Comparison of ENCODE assay signal across 21 cellular contexts in genomic region chr12:89379100-89379838, GRCh38. TPM values are rescaled to one million over a fixed set of nuclear protein-coding genes. Genes with fewer than 3 reads are reported as not detected.
A peak's percentile ranks its signal among the peaks of the same experiment; 100 is the strongest.
DNase-seq lines count a peak whose midpoint lies in the region; ATAC-seq, FAIRE-seq and TF ChIP-seq lines count a peak whose summit lies in the region.
"Had no signal": no experiment of that assay in that cellular context is flagged by ENCODE, and none has a peak within 500 bp of the region (broad histone marks: within the 10 kb centered on the region; RNA-seq: fewer than 3 reads in every experiment).

No MANE protein-coding gene starts in this region.

- BruUV-seq in Caco-2 (replicated peaks; lab: Mats Ljungman, UMichigan): no TSS peak

- peak overlapping the region; percentile 75 for H3K4me3 Mint-ChIP-seq in Caco-2 (ENCODE audit: unreplicated experiment)
- H3K4me3 Mint-ChIP-seq: H9 had no signal

- H4K20me1 ChIP-seq in H1 (replicated peaks in 1 of 2; ENCODE audit: control insufficient read depth in 1 of 2, insufficient read depth in 2 of 2, low read length in 2 of 2): no peaks in the 10 kb centered on the region

- H2BK120ac ChIP-seq in H1 (replicated peaks; ENCODE audit: low read depth, low read length): no peak overlapping the region
- no peak overlapping the region for H2BK120ac ChIP-seq in trophoblast cell (ENCODE audit: insufficient read depth, low read length, poor library complexity)

- no peaks in the 10 kb centered on the region for H3K36me3 ChIP-seq in Caco-2 (ENCODE audit: control insufficient read depth, insufficient read depth, low read length)
- no peaks in the 10 kb centered on the region for H3K36me3 ChIP-seq in H1 (ENCODE audit: control insufficient read depth in 2 of 4, insufficient read depth in 4 of 4, low read length in 3 of 4)
- no peaks in the 10 kb centered on the region for H3K36me3 ChIP-seq in right lobe of liver
- no peaks in the 10 kb centered on the region for H3K36me3 ChIP-seq in trophoblast cell (ENCODE audit: control insufficient read depth in 1 of 2, insufficient read depth in 2 of 2, low read length in 2 of 2)

- H3K56ac ChIP-seq in H1 (replicated peaks; ENCODE audit: insufficient read length, low read depth, low read length): no peak overlapping the region

- no peak overlapping the region for H2BK15ac ChIP-seq in H1 (ENCODE audit: low read length)

- H2BK12ac ChIP-seq in H1 (ENCODE audit: low read depth, low read length) (no peak overlapping the region), trophoblast cell (ENCODE audit: low read length) (no peak overlapping the region)

- H3K27me3 Mint-ChIP-seq in Caco-2 (ENCODE audit: insufficient read depth, unreplicated experiment): no peaks in the 10 kb centered on the region

- no peak overlapping the region for H3K18ac ChIP-seq in H1 (ENCODE audit: extremely low read depth, low read length)
- H3K18ac ChIP-seq in trophoblast cell (ENCODE audit: low read length): no peak overlapping the region

- H2BK5ac ChIP-seq in H1 (ENCODE audit: low read depth, low read length) (no peak overlapping the region), trophoblast cell (ENCODE audit: low read depth, low read length, poor library complexity) (no peak overlapping the region)

- no peak overlapping the region for H2BK20ac ChIP-seq in H1 (ENCODE audit: low read length)

- no peaks in the 10 kb centered on the region for H3K79me2 ChIP-seq in H1 (ENCODE audit: control insufficient read depth in 1 of 2, insufficient read depth in 2 of 2, low read length in 2 of 2)
- H3K79me2 ChIP-seq in trophoblast cell (ENCODE audit: control insufficient read depth, insufficient read depth, low read length, poor library complexity): peaks cover 1% of the 10 kb centered on the region

- POLR2A ChIA-PET in Caco-2 (lab: Charles Lee): interaction anchor here (0.5 to 2.2 kb wide), 8 partner anchors 9 to 72 kb away, joined by 3 to 82 read pairs (median 4); partner anchors contain the start of gene DUSP6
- POLR2A ChIA-PET in H1 (lab: Charles Lee; ENCODE audit: partially characterized antibody): interaction anchor here (5.2 kb wide), 1 partner anchor 26 kb away, joined by 29 read pairs; the partner anchor contains the start of gene DUSP6

- H3K23me2 ChIP-seq in H1 (ENCODE audit: low read depth, low read length): no peaks in the 10 kb centered on the region

- no peak overlapping the region for H3K4me2 ChIP-seq in H1 (ENCODE audit: insufficient read depth in 1 of 2, low read depth in 2 of 2, low read length in 2 of 2)
- no peak overlapping the region for H3K4me2 ChIP-seq in trophoblast cell (ENCODE audit: low read length)

- H3K27me3 ChIP-seq in Caco-2 (replicated peaks; ENCODE audit: control insufficient read depth, insufficient read depth, low read length) (no peaks in the 10 kb centered on the region), H1 (replicated peaks in 1 of 4; ENCODE audit: control insufficient read depth in 3 of 4, extremely low read depth in 1 of 4, insufficient read depth in 3 of 4, low read length in 3 of 4) (no peaks in the 10 kb centered on the region), right lobe of liver (no peaks in the 10 kb centered on the region), trophoblast cell (ENCODE audit: insufficient read depth, low read length) (no peaks in the 10 kb centered on the region)

- H3K4ac ChIP-seq in H1 (replicated peaks; ENCODE audit: insufficient read length, low read depth, low read length) (no peak overlapping the region), trophoblast cell (ENCODE audit: low read depth, low read length) (no peak overlapping the region)

- peaks cover 10% of the 10 kb centered on the region for H3K36me3 Mint-ChIP-seq in Caco-2 (ENCODE audit: insufficient read depth, unreplicated experiment)

- H2AFZ ChIP-seq in H1 (ENCODE audit: low read length) (no peak overlapping the region), trophoblast cell (ENCODE audit: insufficient read depth, low read length, poor library complexity) (no peak overlapping the region)

- H2AK5ac ChIP-seq in H1 (ENCODE audit: low read depth, low read length): no peak overlapping the region
- no peak overlapping the region for H2AK5ac ChIP-seq in trophoblast cell (ENCODE audit: low read length)

- no peak for TF ChIP-seq RAD21 in H1 (IDR thresholded peaks at IDR 0.05 in 1 of 2, conservative IDR thresholded peaks at IDR 0.05 in 1 of 2; ENCODE audit: low read depth in 2 of 2, low read length in 2 of 2)

- H4K8ac ChIP-seq in H1 (ENCODE audit: extremely low read depth, insufficient read depth, low read length): no peak overlapping the region
- H4K8ac ChIP-seq in trophoblast cell (ENCODE audit: low read depth, low read length): peak overlapping the region; percentile 53

- H3K9me3 Mint-ChIP-seq in Caco-2 (ENCODE audit: unreplicated experiment): no peaks in the 10 kb centered on the region

- H3K27ac Mint-ChIP-seq in Caco-2 (ENCODE audit: unreplicated experiment): peak overlapping the region; percentile 89

- H3K27ac ChIP-seq in H1 (ENCODE audit: low read depth, low read length) (no peak overlapping the region), right lobe of liver (peak overlapping the region; percentile 33 to 60 (median 41)), trophoblast cell (ENCODE audit: low read depth, low read length) (no peak overlapping the region), coronary artery (no peak overlapping the region)
- H3K27ac ChIP-seq: HL-60 had no signal

- no peak for FAIRE-seq in H1 (lab: Jason Lieb, UNC)
- FAIRE-seq: A204.1, GM12892, RCC 7860 had no signal

- TF ChIP-seq CTCF in Caco-2 (IDR thresholded peaks at IDR 0.05; ENCODE audit: insufficient read depth in 1 of 2, low read depth in 1 of 2, low read length in 1 of 2, severe bottlenecking in 1 of 2, unreplicated experiment in 1 of 2) (no peak), H1 (IDR thresholded peaks at IDR 0.05; ENCODE audit: control extremely low read depth in 1 of 3, insufficient read depth in 1 of 3, low read depth in 1 of 3, low read length in 3 of 3) (no peak), right lobe of liver (IDR thresholded peaks at IDR 0.05) (no peak), coronary artery (IDR thresholded peaks at IDR 0.05) (no peak)

- H3K23ac ChIP-seq in H1 (ENCODE audit: insufficient read length) (no peak overlapping the region), trophoblast cell (ENCODE audit: low read length) (no peak overlapping the region)

- TF ChIP-seq POLR2A in H1 (IDR thresholded peaks at IDR 0.05; ENCODE audit: control extremely low read depth in 1 of 2, low read depth in 2 of 2, low read length in 2 of 2): no peak
- TF ChIP-seq POLR2A in right lobe of liver (IDR thresholded peaks at IDR 0.05): peak; percentile 16
- no peak for TF ChIP-seq POLR2A in GM18505 (IDR thresholded peaks at IDR 0.05; ENCODE audit: borderline replicate concordance, extremely low read depth, insufficient read depth, insufficient read length)

- H3K4me3 ChIP-seq in Caco-2 (ENCODE audit: low read depth, low read length): peak overlapping the region; percentile 25
- no peak overlapping the region for H3K4me3 ChIP-seq in H1 (ENCODE audit: extremely low read depth in 1 of 4, insufficient read depth in 2 of 4, low read depth in 3 of 4, low read length in 4 of 4)
- no peak overlapping the region for H3K4me3 ChIP-seq in right lobe of liver
- no peak overlapping the region for H3K4me3 ChIP-seq in trophoblast cell (ENCODE audit: low read depth, low read length)
- H3K4me3 ChIP-seq in coronary artery: no peak overlapping the region

- intact Hi-C loops in Caco-2 (cut with micrococcal nuclease; ENCODE audit: unreplicated experiment) (loop anchor here (1.0 to 2.0 kb wide), 6 partner anchors 8 to 292 kb away; partner anchors contain the start of gene DUSP6), right lobe of liver (cut with DNase I) (no loop called here)

- H3K9me3 ChIP-seq in Caco-2 (no peaks in the 10 kb centered on the region), H1 (ENCODE audit: insufficient read depth in 2 of 2, low read depth in 1 of 2, low read length in 1 of 2) (no peaks in the 10 kb centered on the region), right lobe of liver (no peaks in the 10 kb centered on the region), trophoblast cell (ENCODE audit: insufficient read depth, low read depth, low read length) (no peaks in the 10 kb centered on the region)

- H3K14ac ChIP-seq in H1 (ENCODE audit: insufficient read length) (no peak overlapping the region), trophoblast cell (ENCODE audit: low read length) (no peak overlapping the region)

- no peak for TF ChIP-seq EP300 in H1 (IDR thresholded peaks at IDR 0.05; ENCODE audit: borderline replicate concordance in 1 of 2, low read depth in 2 of 2, low read length in 2 of 2)

- peak; percentile 20 to 55 (median 32) for ATAC-seq in right lobe of liver
- ATAC-seq in GM18505 (IDR thresholded peaks at IDR 0.05; ENCODE audit: unreplicated experiment): no peak
- ATAC-seq in HG02798 (IDR thresholded peaks at IDR 0.05; ENCODE audit: poor library complexity, unreplicated experiment): no peak
- no peak for ATAC-seq in GM21390 (IDR thresholded peaks at IDR 0.05; ENCODE audit: unreplicated experiment)

- no peak overlapping the region for H3K9ac ChIP-seq in H1 (replicated peaks in 1 of 4; ENCODE audit: extremely low read depth in 1 of 4, low read depth in 3 of 4, low read length in 3 of 4)
- no peak overlapping the region for H3K9ac ChIP-seq in trophoblast cell (ENCODE audit: low read length)

- 88% methylated on average over 6 of the region's 6 CpGs; no CpG with 5 or more reads in 1 of the 2 experiments for WGBS in H1 (ENCODE audit: extremely low coverage in 1 of 2, insufficient coverage in 1 of 2, insufficient read length in 1 of 2, insufficient replicate concordance in 2 of 2, low coverage in 1 of 2, low lambda C conversion rate in 2 of 2, missing lambda C conversion rate in 1 of 2), 2 experiments
- 32% methylated on average over 6 of the region's 6 CpGs for WGBS in right lobe of liver (ENCODE audit: insufficient coverage, low coverage, low lambda C conversion rate, missing lambda C conversion rate)
- no CpG with 5 or more reads among the region's 6 CpGs for WGBS in trophoblast cell (ENCODE audit: extremely low coverage, insufficient coverage, insufficient read length)

- H3K4me1 Mint-ChIP-seq in Caco-2 (ENCODE audit: low read depth, unreplicated experiment): peaks cover 28% of the 10 kb centered on the region

- peaks cover 85% of the 10 kb centered on the region for H3K4me1 ChIP-seq in Caco-2
- H3K4me1 ChIP-seq in H1 (replicated peaks in 1 of 4; ENCODE audit: control insufficient read depth in 3 of 4, insufficient read depth in 4 of 4, low read length in 3 of 4): peaks cover 2 to 7% (median 4%) of the 10 kb centered on the region in 4 experiments; a peak in 6 of 7 replicates
- H3K4me1 ChIP-seq in right lobe of liver: peaks cover 0 to 73% (median 26%) of the 10 kb centered on the region in 4 donors
- peaks cover 6 to 12% of the 10 kb centered on the region in 2 experiments for H3K4me1 ChIP-seq in trophoblast cell (ENCODE audit: control insufficient read depth in 1 of 2, insufficient read depth in 2 of 2, low read length in 2 of 2)

- DNase-seq in Caco-2 (peak; percentile 88), H1 (ENCODE audit: low read depth in 1 of 2, low spot score in 2 of 2) (no peak), right lobe of liver (no peak), trophoblast cell (peak; percentile 31 to 92), coronary artery (ENCODE audit: low spot score) (no peak)
- DNase-seq: C1 segment of cervical spinal cord, H9, KBM-7, MV-4-11, NCI-H1417 treated with DMSO at 0.1 percent for 48 hours, NCI-H1930, NCI-H446, NCI-H69, SHP77 had no signal

- H4K91ac ChIP-seq in H1 (replicated peaks; ENCODE audit: insufficient read length, low read length) (no peak overlapping the region), trophoblast cell (ENCODE audit: low read depth, low read length) (no peak overlapping the region)

- H3K79me1 ChIP-seq in H1 (ENCODE audit: low read depth, low read length) (no peaks in the 10 kb centered on the region), trophoblast cell (ENCODE audit: low read length) (peaks cover 5% of the 10 kb centered on the region)

- no peak overlapping the region for H4K12ac ChIP-seq in trophoblast cell (ENCODE audit: low read depth, low read length)

- H4K5ac ChIP-seq in H1 (ENCODE audit: insufficient read length, low read depth, low read length): no peak overlapping the region

- CTCF ChIA-PET in Caco-2 (lab: Charles Lee) (interaction anchor here (0.7 to 1.4 kb wide), 5 partner anchors 22 to 350 kb away, joined by 3 to 14 read pairs (median 9); partner anchors contain the start of gene DUSP6), H1 (lab: Charles Lee; ENCODE audit: partially characterized antibody) (interaction anchor here (1.1 to 1.3 kb wide), 2 partner anchors 10 to 42 kb away, joined by 3 to 4 read pairs; no protein-coding TSS in a partner anchor)

RNA-seq across cellular contexts. Expression of gene DUSP6, which starts 27.0 kb away (rescaled TPM):
- total RNA-seq in Caco-2 (2022) (22.4 and 30.8 TPM in 2 replicates), right lobe of liver (100 to 1,000 TPM in 2 of 6 experiments, 10 to 100 TPM in 4; 24.3 to 139 (median 50.4) TPM)
- 152 and 179 TPM in 2 replicates for total RNA-seq in H1 (2021; fragmentation: NEBNext Ultra II Directional; extraction: Animal tissue kit (Norgen Biotek cat#: 25700))
- 99.3 and 101 TPM in 2 replicates for polyA plus RNA-seq in H1 (2011; rRNA removed)
- polyA plus RNA-seq in H1 (2011; cell fraction: cytosol; rRNA removed): 57.6 TPM
- polyA plus RNA-seq in H1 (2011; cell fraction: nucleus; rRNA removed): 123 TPM
- polyA plus RNA-seq in H1 (2012, experiment 1 of 2): 77.6 to 104 TPM (median 87.6 TPM) in 4 replicates
- polyA plus RNA-seq in H1 (2012, experiment 2 of 2): 27.9 TPM
- polyA plus RNA-seq in H1 (2013, experiment 1 of 2): 87.7 TPM
- 97.5 TPM for polyA plus RNA-seq in H1 (2013, experiment 2 of 2)
- polyA minus RNA-seq in H1 (2011; rRNA and poly(A)+ RNA removed): 148 and 173 TPM in 2 replicates
- 65.2 TPM for polyA minus RNA-seq in H1 (2011; cell fraction: cytosol; rRNA and poly(A)+ RNA removed)
- 159 TPM for polyA minus RNA-seq in H1 (2011; cell fraction: nucleus; rRNA and poly(A)+ RNA removed)
- 7.5 and 8.0 TPM in 2 replicates for polyA plus RNA-seq in trophoblast cell (2013)

Comparison
In these comparisons a context has a peak if more than half of its experiments do, and no peak if none do; other contexts are left out.
1. DNase-seq: peak in Caco-2 (2 of 2) and trophoblast cell (2 of 2); none in H1 (0 of 2), right lobe of liver (0 of 3) and coronary artery (single experiment).
2. H3K27ac ChIP-seq: peak in right lobe of liver (3 of 3); none in H1 (single experiment), trophoblast cell (single experiment) and coronary artery (0 of 2).
3. ATAC-seq: peak in right lobe of liver (4 of 4); none in GM18505 (single experiment), HG02798 (single experiment) and GM21390 (single experiment).